8 cellular contexts compared by ENCODE assay signal in the genomic region with DNA sequence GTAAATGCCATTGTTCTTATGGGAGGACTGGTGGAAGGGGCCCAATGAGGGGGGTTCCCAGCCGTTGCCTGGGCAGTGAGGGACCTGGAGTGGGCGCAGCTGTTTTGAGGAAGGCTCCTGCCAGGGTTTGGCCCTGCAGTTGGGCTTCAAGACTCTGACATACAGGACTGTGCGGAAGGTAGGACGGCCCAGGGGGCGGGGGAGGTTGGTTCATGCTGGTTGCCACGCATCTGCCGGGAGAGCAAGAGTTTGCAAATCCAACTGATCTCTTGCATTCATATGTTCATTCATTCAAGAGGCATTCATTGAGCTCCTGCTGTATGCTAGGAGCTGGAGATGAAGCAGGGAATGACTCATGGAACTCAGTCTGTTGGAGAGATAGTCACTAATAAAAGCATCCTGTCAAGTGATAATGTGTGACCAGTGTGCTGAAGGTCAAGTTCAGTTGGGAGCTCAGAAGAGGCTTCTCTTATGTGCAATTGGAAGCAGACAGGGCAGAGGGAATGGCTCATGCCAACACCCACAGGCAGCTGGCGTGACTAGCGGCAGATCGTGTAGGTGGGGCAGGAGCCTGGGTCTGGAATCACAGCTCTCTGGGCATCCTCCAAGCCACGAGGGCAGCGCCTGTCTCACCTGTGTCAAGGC. TPM values are rescaled to one million over a fixed set of nuclear protein-coding genes. Genes with fewer than 3 reads are reported as not detected.
DNase-seq lines count a peak whose midpoint lies in the region; ATAC-seq and TF ChIP-seq lines count a peak whose summit lies in the region.

No MANE protein-coding gene starts in this region.

- no peak overlapping the region for H3K27ac ChIP-seq in CD8-positive, alpha-beta T cell (ENCODE audit: low read depth, low read length)

- peaks cover 76% of the 10 kb centered on the region for H4K20me1 ChIP-seq in Loucy (ENCODE audit: insufficient read depth, low read length, poor library complexity, severe bottlenecking)

- no peaks in the 10 kb centered on the region for H3K27me3 Mint-ChIP-seq in CD8-positive, alpha-beta T cell (ENCODE audit: low read depth)
- H3K27me3 Mint-ChIP-seq in chondrocyte (ENCODE audit: low read depth): no peaks in the 10 kb centered on the region

- H3K27ac Mint-ChIP-seq in CD8-positive, alpha-beta T cell: peak overlapping the region; percentile 33
- H3K27ac Mint-ChIP-seq in chondrocyte (ENCODE audit: unreplicated experiment): peak overlapping the region; percentile 91

- peak overlapping the region; percentile 99 for H3K4me2 ChIP-seq in Loucy (ENCODE audit: low read depth, low read length, poor library complexity, severe bottlenecking)

- H3K4me1 ChIP-seq in CD8-positive, alpha-beta T cell (ENCODE audit: insufficient read depth, low read length): peaks cover 54% of the 10 kb centered on the region
- H3K4me1 ChIP-seq in Loucy (ENCODE audit: insufficient read depth, low read length, poor library complexity, severe bottlenecking) (peaks cover 64% of the 10 kb centered on the region), mucosa of descending colon (ENCODE audit: low read depth) (peaks cover 16% of the 10 kb centered on the region), BE2C (peaks cover 29% of the 10 kb centered on the region)

- H3K9ac ChIP-seq in Loucy (ENCODE audit: low read depth, low read length, poor library complexity, severe bottlenecking): no peak overlapping the region

- no peaks in the 10 kb centered on the region for H3K27me3 ChIP-seq in CD8-positive, alpha-beta T cell (ENCODE audit: insufficient read depth, low read length)
- H3K27me3 ChIP-seq in Loucy (ENCODE audit: insufficient read depth, low read length, poor library complexity, severe bottlenecking) (no peaks in the 10 kb centered on the region), BE2C (no peaks in the 10 kb centered on the region)

- H3K4me3 Mint-ChIP-seq in CD8-positive, alpha-beta T cell: no peak overlapping the region
- no peak overlapping the region for H3K4me3 Mint-ChIP-seq in chondrocyte (ENCODE audit: unreplicated experiment)

- no peaks in the 10 kb centered on the region for H3K9me3 Mint-ChIP-seq in CD8-positive, alpha-beta T cell
- H3K9me3 Mint-ChIP-seq in chondrocyte (ENCODE audit: low read depth): no peaks in the 10 kb centered on the region

- 0 out of 2 replicates have a peak, but pooled peaks cover 2% of the 10 kb centered on the region for H3F3A ChIP-seq in Loucy (ENCODE audit: low read depth)

- peaks cover 95% of the 10 kb centered on the region for H3K79me2 ChIP-seq in Loucy (ENCODE audit: insufficient read depth, low read length)

- DNase-seq in CD8-positive, alpha-beta T cell: no peak
- DNase-seq in chondrocyte (ENCODE audit: low spot score): no peak
- DNase-seq in mucosa of descending colon: peak; percentile 21 to 65 (median 57)
- no peak for DNase-seq in BE2C
- no peak for DNase-seq in NCI-H774 (lab: John Stamatoyannopoulos, UW)
- no peak for DNase-seq in SHP77 (lab: John Stamatoyannopoulos, UW)

- CTCF ChIA-PET in CD8-positive, alpha-beta T cell (lab: Charles Lee): interaction anchor here (1.3 to 22.4 kb wide), 6 partner anchors 10 to 272 kb away, joined by 4 to 1191 read pairs (median 14); partner anchors contain the start of genes ACAD10 and BRAP

- POLR2A ChIA-PET in CD8-positive, alpha-beta T cell (lab: Charles Lee): interaction anchor here (0.9 to 8.9 kb wide), 3 partner anchors 13 to 25 kb away, joined by 5 to 34 read pairs (median 8); no protein-coding TSS in a partner anchor

- no peaks in the 10 kb centered on the region for H3K9me2 ChIP-seq in Loucy (replicated peaks; ENCODE audit: low read depth, low read length)

- peaks cover 21% of the 10 kb centered on the region for H3K36me3 Mint-ChIP-seq in CD8-positive, alpha-beta T cell
- H3K36me3 Mint-ChIP-seq in chondrocyte (ENCODE audit: low read depth): no peaks in the 10 kb centered on the region

- H3K9me3 ChIP-seq in CD8-positive, alpha-beta T cell (ENCODE audit: low read length): no peaks in the 10 kb centered on the region
- H3K9me3 ChIP-seq in Loucy (ENCODE audit: insufficient read depth, low read depth, low read length) (no peaks in the 10 kb centered on the region), mucosa of descending colon (no peaks in the 10 kb centered on the region), BE2C (no peaks in the 10 kb centered on the region)

- no peaks in the 10 kb centered on the region for H3K36me3 ChIP-seq in CD8-positive, alpha-beta T cell (ENCODE audit: insufficient read depth, low read length)
- H3K36me3 ChIP-seq in Loucy (ENCODE audit: insufficient read depth, low read length) (peaks cover 11% of the 10 kb centered on the region; the same call in 1 of the 2 replicates), mucosa of descending colon (ENCODE audit: low read depth) (no peaks in the 10 kb centered on the region), BE2C (peaks cover 4% of the 10 kb centered on the region)

- TF ChIP-seq CTCF in CD8-positive, alpha-beta T cell (IDR thresholded peaks at IDR 0.05): no peak
- no peak for TF ChIP-seq CTCF in Loucy (conservative IDR thresholded peaks at IDR 0.05; ENCODE audit: low read length)
- TF ChIP-seq CTCF in chondrocyte (IDR thresholded peaks at IDR 0.05): no peak
- TF ChIP-seq CTCF in mucosa of descending colon (IDR thresholded peaks at IDR 0.05): no peak
- no peak for TF ChIP-seq CTCF in BE2C (IDR thresholded peaks at IDR 0.05; ENCODE audit: low read depth, low read length)

- intact Hi-C loops in CD8-positive, alpha-beta T cell (cut with DNase I, micrococcal nuclease): no loop called here
- intact Hi-C loops in mucosa of descending colon (cut with DNase I, micrococcal nuclease): no loop called here

- no peak for ATAC-seq in CD8-positive, alpha-beta T cell
- ATAC-seq in mucosa of descending colon: peak; percentile 82
- no peak for ATAC-seq in HG03280 (IDR thresholded peaks at IDR 0.05; ENCODE audit: unreplicated experiment)

- H3K4me3 ChIP-seq in CD8-positive, alpha-beta T cell (ENCODE audit: low read depth, low read length): no peak overlapping the region
- peak overlapping the region; percentile 16 for H3K4me3 ChIP-seq in Loucy (ENCODE audit: low read length, poor library complexity, severe bottlenecking)
- no peak overlapping the region for H3K4me3 ChIP-seq in mucosa of descending colon
- H3K4me3 ChIP-seq in BE2C (ENCODE audit: low read depth, low read length): no peak overlapping the region

- peaks cover 71% of the 10 kb centered on the region for H3K4me1 Mint-ChIP-seq in CD8-positive, alpha-beta T cell (ENCODE audit: low read depth)
- H3K4me1 Mint-ChIP-seq in chondrocyte (ENCODE audit: low read depth): peaks cover 55% of the 10 kb centered on the region

- no peak overlapping the region for H2AFZ ChIP-seq in Loucy (ENCODE audit: low read length)

RNA-seq across cellular contexts. Expression of gene SH2B3, which starts 7.8 kb away (rescaled TPM):
- 10 to 100 TPM; 48.7 to 48.8 TPM for total RNA-seq in CD8-positive, alpha-beta T cell
- total RNA-seq in chondrocyte: 14.7 to 20.0 TPM (median 18.3 TPM) in 3 replicates
- 10 to 100 TPM; 16.5 to 22.4 (median 20.5) TPM for total RNA-seq in mucosa of descending colon
- polyA plus RNA-seq in BE2C (2012; ENCODE audit: insufficient read depth, insufficient read length, low read depth): 42.9 TPM

RNA-seq across cellular contexts. Expression of gene PHETA1, which starts 44.7 kb away (rescaled TPM):
- total RNA-seq in CD8-positive, alpha-beta T cell: under 1 TPM; 0.79 to 0.83 TPM
- total RNA-seq in chondrocyte (14.2 to 16.0 TPM (median 15.7 TPM) in 3 replicates), mucosa of descending colon (10 to 100 TPM; 21.4 to 39.8 (median 23.4) TPM)
- polyA plus RNA-seq in BE2C (2012; ENCODE audit: insufficient read depth, insufficient read length, low read depth): 22.6 TPM

Comparison
In these comparisons a context has a peak if more than half of its experiments do, and no peak if none do; other contexts are left out.
1. DNase-seq: peak in mucosa of descending colon (3 of 3); none in CD8-positive, alpha-beta T cell (0 of 7), chondrocyte (single experiment), BE2C (single experiment), NCI-H774 (single experiment) and SHP77 (0 of 2).